Comparison of ENCODE assay signal across 16 cellular contexts in genomic region chr21:33951276-33952178, GRCh38. TPM values are rescaled to one million over a fixed set of nuclear protein-coding genes. Genes with fewer than 3 reads are reported as not detected.
A peak's percentile ranks its signal among the peaks of the same experiment; 100 is the strongest.
DNase-seq lines count a peak whose midpoint lies in the region; ATAC-seq lines count a peak whose summit lies in the region.
"Had no signal": no experiment of that assay in that cellular context is flagged by ENCODE, and none has a peak within 500 bp of the region (broad histone marks: within the 10 kb centered on the region; RNA-seq: fewer than 3 reads in every experiment).

No MANE protein-coding gene starts in this region.

- no peak overlapping the region for H3K23ac ChIP-seq in mesendoderm (ENCODE audit: low read length)

- no peak overlapping the region for H2BK5ac ChIP-seq in mesendoderm (ENCODE audit: low read length)

- no peak overlapping the region for H2BK15ac ChIP-seq in mesendoderm (replicated peaks; ENCODE audit: low read depth)

- POLR2A ChIA-PET in naive thymus-derived CD8-positive, alpha-beta T cell (lab: Charles Lee): interaction anchor here (0.5 to 13.6 kb wide), 9 partner anchors 11 to 138 kb away, joined by 3 to 625 read pairs (median 3); partner anchors contain the start of genes MRPS6 and SLC5A3

- H3K4me3 Mint-ChIP-seq in naive thymus-derived CD8-positive, alpha-beta T cell: peak overlapping the region; percentile 39 to 86 (median 72)
- H3K4me3 Mint-ChIP-seq: nephron had no signal

- peak; percentile 46 for DNase-seq in Karpas-422
- DNase-seq in amniotic epithelial cell (ENCODE audit: low read depth): peak; percentile 86
- DNase-seq in naive thymus-derived CD8-positive, alpha-beta T cell: peak in 1 of 10 donors; percentile 11
- no peak for DNase-seq in mesendoderm
- DNase-seq: Caco-2; hippocampal formation; NCI-H1417 treated with DMSO at 0.1 percent for 48 hours; Peyer's patch; stimulated activated CD4-positive, alpha-beta T cell treated with anti-CD3 and anti-CD28 coated beads, Interleukin-4, amount 100 ng/mL, for 24 hours; upper lobe of right lung had no signal

- H3K9me2 ChIP-seq in Karpas-422 (replicated peaks; ENCODE audit: insufficient read depth, low read length): no peaks in the 10 kb centered on the region

- H3K4ac ChIP-seq in mesendoderm (ENCODE audit: low read depth, low read length): no peak overlapping the region

- H3K79me2 ChIP-seq in Karpas-422 (ENCODE audit: low read length) (no peaks in the 10 kb centered on the region), mesendoderm (ENCODE audit: control insufficient read depth, insufficient read depth, low read length) (no peaks in the 10 kb centered on the region)

- no peak overlapping the region for H4K5ac ChIP-seq in mesendoderm (ENCODE audit: low read length)

- no peaks in the 10 kb centered on the region for H3K36me3 ChIP-seq in BLaER1 treated with 17β-estradiol and CSF1 and Interleukin-3, amounts not matched to agents 10 nM and 100 nM
- H3K36me3 ChIP-seq in Karpas-422 (ENCODE audit: insufficient read depth, low read length) (no peaks in the 10 kb centered on the region), mesendoderm (ENCODE audit: control insufficient read depth, insufficient read depth, low read length) (no peaks in the 10 kb centered on the region)
- H3K36me3 ChIP-seq: Peyer's patch, upper lobe of right lung had no signal

- peaks cover 41 to 78% (median 72%) of the 10 kb centered on the region in 4 donors for H3K4me1 Mint-ChIP-seq in naive thymus-derived CD8-positive, alpha-beta T cell

- H3K79me1 ChIP-seq in mesendoderm (ENCODE audit: low read length): no peaks in the 10 kb centered on the region

- no peak overlapping the region for H3K18ac ChIP-seq in mesendoderm (ENCODE audit: low read length)

- H3K9me3 Mint-ChIP-seq in naive thymus-derived CD8-positive, alpha-beta T cell: peaks cover 0 to 4% (median 0%) of the 10 kb centered on the region in 9 donors

- peaks cover 57 to 73% (median 59%) of the 10 kb centered on the region in 10 experiments for H3K4me1 ChIP-seq in BLaER1 treated with 17β-estradiol and CSF1 and Interleukin-3, amounts not matched to agents 10 nM and 100 nM
- H3K4me1 ChIP-seq in Karpas-422 (ENCODE audit: low read length): peaks cover 26% of the 10 kb centered on the region
- peaks cover 10% of the 10 kb centered on the region for H3K4me1 ChIP-seq in mesendoderm (ENCODE audit: control insufficient read depth, low read depth, low read length)

- H3K9me3 ChIP-seq in BLaER1 treated with 17β-estradiol and CSF1 and Interleukin-3, amounts not matched to agents 10 nM and 100 nM (replicated peaks in 1 of 11): peaks cover 0 to 16% (median 9%) of the 10 kb centered on the region in 11 experiments; a peak in 7 of 22 replicates
- no peaks in the 10 kb centered on the region for H3K9me3 ChIP-seq in Karpas-422 (ENCODE audit: low read length)
- H3K9me3 ChIP-seq: Caco-2, Peyer's patch, upper lobe of right lung had no signal

- H2AK5ac ChIP-seq in mesendoderm (ENCODE audit: low read length): no peak overlapping the region

- no peaks in the 10 kb centered on the region for H4K20me1 ChIP-seq in BLaER1 treated with 17β-estradiol and CSF1 and Interleukin-3, amounts not matched to agents 10 nM and 100 nM
- H4K20me1 ChIP-seq in Karpas-422 (ENCODE audit: insufficient read depth, low read depth, low read length): no peaks in the 10 kb centered on the region

- peak overlapping the region in 5 of 11 experiments; percentile 1 to 35 (median 9); a peak in 3 of 22 replicates for H3K9ac ChIP-seq in BLaER1 treated with 17β-estradiol and CSF1 and Interleukin-3, amounts not matched to agents 10 nM and 100 nM
- no peak overlapping the region for H3K9ac ChIP-seq in Karpas-422 (ENCODE audit: low read length)
- no peak overlapping the region for H3K9ac ChIP-seq in mesendoderm (ENCODE audit: low read length)

- no peaks in the 10 kb centered on the region for H3K27me3 Mint-ChIP-seq in naive thymus-derived CD8-positive, alpha-beta T cell

- WGBS in mesendoderm (ENCODE audit: extremely low coverage, insufficient coverage, low lambda C conversion rate): no CpG with 5 or more reads among the region's 8 CpGs

- H3K56ac ChIP-seq in mesendoderm (ENCODE audit: low read length): no peak overlapping the region

- no peak overlapping the region for H2BK120ac ChIP-seq in mesendoderm (ENCODE audit: low read depth, low read length)

- H2AFZ ChIP-seq in Karpas-422 (ENCODE audit: low read length): no peak overlapping the region

- no peak overlapping the region for H4K8ac ChIP-seq in mesendoderm (ENCODE audit: low read depth, low read length)

- peaks cover 0 to 4% (median 3%) of the 10 kb centered on the region in 3 donors for H3K36me3 Mint-ChIP-seq in naive thymus-derived CD8-positive, alpha-beta T cell

- peak overlapping the region in 10 of 11 experiments; percentile 33 to 62 (median 44); a peak in 19 of 22 replicates for H3K27ac ChIP-seq in BLaER1 treated with 17β-estradiol and CSF1 and Interleukin-3, amounts not matched to agents 10 nM and 100 nM
- no peak overlapping the region for H3K27ac ChIP-seq in Karpas-422 (ENCODE audit: low read length)
- H3K27ac ChIP-seq in mesendoderm (ENCODE audit: low read depth, low read length): no peak overlapping the region
- H3K27ac ChIP-seq: upper lobe of right lung had no signal

- no peak for ATAC-seq in naive thymus-derived CD8-positive, alpha-beta T cell
- no peak for ATAC-seq in GM21737 (IDR thresholded peaks at IDR 0.05; ENCODE audit: unreplicated experiment)
- no peak for ATAC-seq in GM19452 (IDR thresholded peaks at IDR 0.05; ENCODE audit: unreplicated experiment)
- no peak for ATAC-seq in HG03439 (IDR thresholded peaks at IDR 0.05; ENCODE audit: unreplicated experiment)
- ATAC-seq: activated CD4-positive, CD25-positive, alpha-beta regulatory T cell treated with anti-CD3 and anti-CD28 coated beads, Interleukin-2, amount 50 U/mL, for 24 hours; upper lobe of right lung had no signal

- peak overlapping the region; percentile 23 to 74 (median 55) for H3K4me2 ChIP-seq in BLaER1 treated with 17β-estradiol and CSF1 and Interleukin-3, amounts not matched to agents 10 nM and 100 nM
- H3K4me2 ChIP-seq in Karpas-422 (ENCODE audit: low read depth, low read length, poor library complexity, severe bottlenecking): no peak overlapping the region
- no peak overlapping the region for H3K4me2 ChIP-seq in mesendoderm (ENCODE audit: low read length)

- H3K4me3 ChIP-seq in BLaER1 treated with 17β-estradiol and CSF1 and Interleukin-3, amounts not matched to agents 10 nM and 100 nM: no peak overlapping the region
- H3K4me3 ChIP-seq in Karpas-422 (ENCODE audit: low read length) (no peak overlapping the region), mesendoderm (ENCODE audit: low read length) (no peak overlapping the region)
- H3K4me3 ChIP-seq: Peyer's patch, upper lobe of right lung had no signal

- H3K27me3 ChIP-seq in BLaER1 treated with 17β-estradiol and CSF1 and Interleukin-3, amounts not matched to agents 10 nM and 100 nM: no peaks in the 10 kb centered on the region
- H3K27me3 ChIP-seq in Karpas-422 (ENCODE audit: low read length) (no peaks in the 10 kb centered on the region), mesendoderm (ENCODE audit: insufficient read depth, low read length, poor library complexity) (no peaks in the 10 kb centered on the region)
- H3K27me3 ChIP-seq: Peyer's patch, upper lobe of right lung had no signal

- peak overlapping the region; percentile 90 to 99 (median 96) for H3K27ac Mint-ChIP-seq in naive thymus-derived CD8-positive, alpha-beta T cell
- H3K27ac Mint-ChIP-seq: nephron had no signal

RNA-seq across cellular contexts. Expression of gene ATP5PO, which starts 35.9 kb away (rescaled TPM):
- 310 and 335 TPM in 2 replicates for total RNA-seq in Karpas-422 (2014; rRNA removed; shearing (Covaris generic); ENCODE audit: low replicate concordance)
- total RNA-seq in naive thymus-derived CD8-positive, alpha-beta T cell: 100 to 1,000 TPM; 139 to 151 TPM
- 100 to 1,000 TPM; 367 to 461 (median 455) TPM for polyA plus RNA-seq in naive thymus-derived CD8-positive, alpha-beta T cell
- 445 TPM for polyA plus RNA-seq in mesendoderm (2013, experiment 1 of 2)
- polyA plus RNA-seq in mesendoderm (2013, experiment 2 of 2): 443 TPM

Comparison
In these comparisons a context has a peak if more than half of its experiments do, and no peak if none do; other contexts are left out.
1. H3K27ac ChIP-seq: peak in BLaER1 treated with 17β-estradiol and CSF1 and Interleukin-3, amounts not matched to agents 10 nM and 100 nM (10 of 11); none in Karpas-422 (single experiment) and mesendoderm (single experiment).
2. H3K4me2 ChIP-seq: peak in BLaER1 treated with 17β-estradiol and CSF1 and Interleukin-3, amounts not matched to agents 10 nM and 100 nM (11 of 11); none in Karpas-422 (single experiment) and mesendoderm (single experiment).